16 cellular contexts compared by ENCODE assay signal in genomic region chr17:42399948-42400843, GRCh38. TPM values are rescaled to one million over a fixed set of nuclear protein-coding genes. Genes with fewer than 3 reads are reported as not detected.
A peak's percentile ranks its signal among the peaks of the same experiment; 100 is the strongest.
DNase-seq lines count a peak whose midpoint lies in the region; ATAC-seq, FAIRE-seq and TF ChIP-seq lines count a peak whose summit lies in the region.
"Had no signal": no experiment of that assay in that cellular context is flagged by ENCODE, and none has a peak within 500 bp of the region (broad histone marks: within the 10 kb centered on the region; RNA-seq: fewer than 3 reads in every experiment).

No MANE protein-coding gene starts in this region.

- H3T11ph ChIP-seq in H9 (ENCODE audit: low read length) = no peak overlapping the region

- H3K9me3 Mint-ChIP-seq in H9 = no peaks in the 10 kb centered on the region
- H3K9me3 Mint-ChIP-seq in activated naive CD8-positive, alpha-beta T cell (ENCODE audit: low read depth) = no peaks in the 10 kb centered on the region
- H3K9me3 Mint-ChIP-seq: IgD-negative memory B cell, natural killer cell had no signal

- H3K18ac ChIP-seq in H9 (ENCODE audit: insufficient read length, low read depth, low read length) (peak overlapping the region; percentile 77), mesendoderm (ENCODE audit: low read length) (no peak overlapping the region)

- H3K4me3 ChIP-seq in ACC112 (ENCODE audit: low read depth, low read length) = no peak overlapping the region
- H3K4me3 ChIP-seq in mesendoderm (ENCODE audit: low read length) = no peak overlapping the region
- H3K4me3 ChIP-seq in stomach = no peak overlapping the region

- WGBS in H9 (ENCODE audit: extremely low coverage, insufficient read length, low lambda C conversion rate) = no CpG with 5 or more reads among the region's 6 CpGs
- no CpG with 5 or more reads among the region's 6 CpGs for WGBS in mesendoderm (ENCODE audit: extremely low coverage, insufficient coverage, low lambda C conversion rate)
- 81 to 89% (median 83%) methylated on average over 6 of the region's 6 CpGs for WGBS in stomach, 5 donors

- H3K36me3 Mint-ChIP-seq in H9 (ENCODE audit: insufficient read depth in 1 of 3, low read depth in 3 of 3) = peaks cover 2 to 17% (median 14%) of the 10 kb centered on the region in 3 experiments; a peak in 6 of 7 replicates
- H3K36me3 Mint-ChIP-seq in activated naive CD8-positive, alpha-beta T cell = no peaks in the 10 kb centered on the region
- H3K36me3 Mint-ChIP-seq: IgD-negative memory B cell, natural killer cell had no signal

- H2AFZ ChIP-seq in ACC112 (ENCODE audit: low read length, unreplicated experiment) = no peak overlapping the region
- no peak overlapping the region for H2AFZ ChIP-seq in H9 (ENCODE audit: low read length)

- H4K5ac ChIP-seq in H9 (ENCODE audit: insufficient read length, low read depth, low read length) = no peak overlapping the region
- H4K5ac ChIP-seq in mesendoderm (ENCODE audit: low read length) = no peak overlapping the region

- H3K79me1 ChIP-seq in H9 (ENCODE audit: insufficient read depth, low read depth, low read length, poor library complexity, severe bottlenecking) = no peaks in the 10 kb centered on the region
- H3K79me1 ChIP-seq in mesendoderm (ENCODE audit: low read length) = no peaks in the 10 kb centered on the region

- no peak overlapping the region for H3K23ac ChIP-seq in H9 (ENCODE audit: insufficient read length, low read depth, low read length)
- H3K23ac ChIP-seq in mesendoderm (ENCODE audit: low read length) = no peak overlapping the region

- no peaks in the 10 kb centered on the region; the same call in 1 of the 2 replicates for H3K27me3 Mint-ChIP-seq in H9 (ENCODE audit: low read depth)
- H3K27me3 Mint-ChIP-seq in activated naive CD8-positive, alpha-beta T cell = no peaks in the 10 kb centered on the region
- H3K27me3 Mint-ChIP-seq: IgD-negative memory B cell had no signal

- H2BK120ac ChIP-seq in H9 (ENCODE audit: low read depth, low read length, poor library complexity, severe bottlenecking) (no peak overlapping the region), mesendoderm (ENCODE audit: low read depth, low read length) (no peak overlapping the region)

- H3K9me3 ChIP-seq in H9 (ENCODE audit: control insufficient read depth, low read depth, low read length) = no peaks in the 10 kb centered on the region
- H3K9me3 ChIP-seq in stomach = no peaks in the 10 kb centered on the region

- H4K91ac ChIP-seq in H9 (ENCODE audit: insufficient read length, low read depth, low read length) = no peak overlapping the region

- peak overlapping the region in 2 of 3 experiments; percentile 49 to 94; a peak in 3 of 7 replicates for H3K27ac Mint-ChIP-seq in H9
- H3K27ac Mint-ChIP-seq in activated naive CD8-positive, alpha-beta T cell = peak overlapping the region; percentile 61

- no peak for FAIRE-seq in urothelium cell line (lab: Jason Lieb, UNC)
- FAIRE-seq: bronchial epithelial cell had no signal

- H3K23me2 ChIP-seq in H9 (ENCODE audit: insufficient read length, low read depth, low read length, poor library complexity, severe bottlenecking) = no peaks in the 10 kb centered on the region

- peaks cover 33% of the 10 kb centered on the region for H3K79me2 ChIP-seq in ACC112 (ENCODE audit: control insufficient read depth, insufficient read depth, low read length, unreplicated experiment)
- H3K79me2 ChIP-seq in H9 (ENCODE audit: insufficient read depth, low read length) = no peaks in the 10 kb centered on the region
- no peaks in the 10 kb centered on the region for H3K79me2 ChIP-seq in mesendoderm (ENCODE audit: control insufficient read depth, insufficient read depth, low read length)

- H3K36me3 ChIP-seq in ACC112 (ENCODE audit: insufficient read depth, low read length) (peaks cover 13% of the 10 kb centered on the region; the same call in 1 of the 2 replicates), mesendoderm (ENCODE audit: control insufficient read depth, insufficient read depth, low read length) (no peaks in the 10 kb centered on the region), stomach (peaks cover 9 to 28% (median 24%) of the 10 kb centered on the region in 4 donors)

- TF ChIP-seq POLR2A in stomach (IDR thresholded peaks at IDR 0.05) = no peak

- peaks cover 23% of the 10 kb centered on the region for H3K4me1 ChIP-seq in ACC112 (ENCODE audit: control insufficient read depth, insufficient read depth, low read length, unreplicated experiment)
- peaks cover 5% of the 10 kb centered on the region; the same call in 1 of the 2 replicates for H3K4me1 ChIP-seq in H9 (ENCODE audit: insufficient read depth, low read length)
- H3K4me1 ChIP-seq in mesendoderm (ENCODE audit: control insufficient read depth, low read depth, low read length) = peaks cover 3% of the 10 kb centered on the region
- peaks cover 9 to 69% (median 21%) of the 10 kb centered on the region in 4 donors for H3K4me1 ChIP-seq in stomach

- DNase-seq in H9 (peak; percentile 49), mesendoderm (peak; percentile 55), NCI-H2029 treated with DMSO at 0.1 percent for 48 hours (lab: John Stamatoyannopoulos, UW) (no peak), stomach (no peak), urothelium cell line (ENCODE audit: low spot score) (no peak)
- DNase-seq: activated CD8-positive, alpha-beta memory T cell treated with anti-CD3 and anti-CD28 coated beads, Interleukin-2, amount 50 U/mL, for 48 hours; H7; natural killer cell; NCI-H1694; stimulated activated CD8-positive, alpha-beta memory T cell treated with anti-CD3 and anti-CD28 coated beads, Interleukin-4, amount 100 ng/mL, for 48 hours had no signal

- H4K20me1 ChIP-seq in H9 (ENCODE audit: control insufficient read depth, insufficient read depth, insufficient read length) = no peaks in the 10 kb centered on the region

- no peak overlapping the region for H2BK20ac ChIP-seq in H9 (ENCODE audit: low read depth, low read length, poor library complexity, severe bottlenecking)

- H3K4me2 ChIP-seq in H9 (ENCODE audit: insufficient read depth, insufficient read length, low read length) (no peak overlapping the region), mesendoderm (ENCODE audit: low read length) (no peak overlapping the region)

- TF ChIP-seq CTCF in H9 (conservative IDR thresholded peaks at IDR 0.05) (no peak), stomach (IDR thresholded peaks at IDR 0.05) (no peak)

- no peak overlapping the region for H2BK15ac ChIP-seq in H9 (ENCODE audit: low read depth, low read length)
- no peak overlapping the region for H2BK15ac ChIP-seq in mesendoderm (replicated peaks; ENCODE audit: low read depth)

- no peak overlapping the region for H2BK12ac ChIP-seq in H9 (ENCODE audit: insufficient read length, low read depth, low read length)

- 0 out of 2 replicates have a peak overlapping the region, but pooled peaks have one; percentile 20 for H3K27ac ChIP-seq in ACC112 (ENCODE audit: low read depth, low read length)
- H3K27ac ChIP-seq in H9 (ENCODE audit: insufficient read length, low read depth, low read length) = peak overlapping the region; percentile 27
- no peak overlapping the region for H3K27ac ChIP-seq in mesendoderm (ENCODE audit: low read depth, low read length)
- peak overlapping the region in 2 of 5 donors; percentile 48 to 52 for H3K27ac ChIP-seq in stomach
- H3K27ac ChIP-seq: C4-2B had no signal

- peak overlapping the region; percentile 53; the same call in 1 of the 2 replicates for H3K14ac ChIP-seq in H9 (ENCODE audit: insufficient read depth, low read length)

- no peak for ATAC-seq in HG02571 (IDR thresholded peaks at IDR 0.05; ENCODE audit: unreplicated experiment)

- H2AK5ac ChIP-seq in H9 (ENCODE audit: insufficient read length, low read length) = no peak overlapping the region
- no peak overlapping the region for H2AK5ac ChIP-seq in mesendoderm (ENCODE audit: low read length)

- no peak overlapping the region for H3K9ac ChIP-seq in H9 (ENCODE audit: extremely low read depth, insufficient read length, low read length)
- no peak overlapping the region for H3K9ac ChIP-seq in mesendoderm (ENCODE audit: low read length)

- H2BK5ac ChIP-seq in H9 (ENCODE audit: insufficient read length, low read length) (no peak overlapping the region), mesendoderm (ENCODE audit: low read length) (no peak overlapping the region)

- H3K56ac ChIP-seq in H9 (ENCODE audit: insufficient read length, low read depth, low read length) (no peak overlapping the region), mesendoderm (ENCODE audit: low read length) (no peak overlapping the region)

- H3K4me3 Mint-ChIP-seq in H9 = peak overlapping the region in 1 of 2 experiments; percentile 31; a peak in 1 of 5 replicates
- H3K4me3 Mint-ChIP-seq in activated naive CD8-positive, alpha-beta T cell = no peak overlapping the region
- H3K4me3 Mint-ChIP-seq: IgD-negative memory B cell, natural killer cell had no signal

- H3K27me3 ChIP-seq in ACC112 (ENCODE audit: insufficient read depth, low read length) = no peaks in the 10 kb centered on the region
- H3K27me3 ChIP-seq in H9 (ENCODE audit: insufficient read depth, low read length) = no peaks in the 10 kb centered on the region
- H3K27me3 ChIP-seq in mesendoderm (ENCODE audit: insufficient read depth, low read length, poor library complexity) = peaks cover 2% of the 10 kb centered on the region
- H3K27me3 ChIP-seq in stomach = no peaks in the 10 kb centered on the region

- H3K4ac ChIP-seq in H9 (ENCODE audit: low read depth, low read length) (no peak overlapping the region), mesendoderm (ENCODE audit: low read depth, low read length) (no peak overlapping the region)

- intact Hi-C loops in stomach (cut with DNase I; ENCODE audit: low total_unique reads) = loop anchor here (5.0 kb wide), 1 partner anchor 78 kb away; no protein-coding TSS in a partner anchor

- H3K4me1 Mint-ChIP-seq in H9 = peaks cover 39 to 46% of the 10 kb centered on the region in 2 experiments
- peaks cover 17% of the 10 kb centered on the region for H3K4me1 Mint-ChIP-seq in activated naive CD8-positive, alpha-beta T cell (ENCODE audit: low read depth)

- no peak overlapping the region for H4K8ac ChIP-seq in H9 (replicated peaks; ENCODE audit: insufficient read length, low read depth, low read length)
- no peak overlapping the region for H4K8ac ChIP-seq in mesendoderm (ENCODE audit: low read depth, low read length)

- no peak for TF ChIP-seq EP300 in stomach (IDR thresholded peaks at IDR 0.05)

RNA-seq across cellular contexts. Expression of gene STAT3, which starts 12.0 kb away (rescaled TPM):
- total RNA-seq in H9 (2021) (82.1 and 83.2 TPM in 2 replicates), stomach (100 to 1,000 TPM in 4 of 5 donors, 10 to 100 TPM in 1; 70.4 to 207 (median 159) TPM)
- 42.3 TPM for polyA plus RNA-seq in mesendoderm (2013, experiment 1 of 2)
- polyA plus RNA-seq in mesendoderm (2013, experiment 2 of 2) = 41.8 TPM
- polyA plus RNA-seq in stomach = 10 to 100 TPM; 31.3 to 46.6 (median 42.3) TPM

RNA-seq across cellular contexts. Expression of gene CAVIN1, which starts 22.9 kb away (rescaled TPM):
- 65.2 and 70.0 TPM in 2 replicates for total RNA-seq in H9 (2021)
- 18.0 TPM for polyA plus RNA-seq in mesendoderm (2013, experiment 1 of 2)
- polyA plus RNA-seq in mesendoderm (2013, experiment 2 of 2) = 19.6 TPM
- 100 to 1,000 TPM in 3 of 5 donors, 10 to 100 TPM in 2; 75.2 to 244 (median 162) TPM for total RNA-seq in stomach
- 100 to 1,000 TPM in 1 of 3 donors, 10 to 100 TPM in 2; 61.2 to 104 (median 94.2) TPM for polyA plus RNA-seq in stomach
- polyA plus RNA-seq: IgD-negative memory B cell had no signal

RNA-seq across cellular contexts. Expression of gene ATP6V0A1, which starts 58.5 kb away (rescaled TPM):
- total RNA-seq in H9 (2021) (47.8 and 54.1 TPM in 2 replicates), stomach (100 to 1,000 TPM in 3 of 5 donors, 10 to 100 TPM in 2; 61.7 to 435 (median 123) TPM)
- 16.1 TPM for polyA plus RNA-seq in mesendoderm (2013, experiment 1 of 2)
- polyA plus RNA-seq in mesendoderm (2013, experiment 2 of 2) = 16.7 TPM
- 10 to 100 TPM; 13.1 to 24.5 (median 13.2) TPM for polyA plus RNA-seq in stomach

Comparison
In these comparisons a context has a peak if more than half of its experiments do, and no peak if none do; other contexts are left out.
1. DNase-seq: peak in H9 (single experiment) and mesendoderm (single experiment); none in NCI-H2029 treated with DMSO at 0.1 percent for 48 hours (single experiment), stomach (single experiment) and urothelium cell line (single experiment).